Comparison of ENCODE assay signal across 1 cellular context in the genomic region with DNA sequence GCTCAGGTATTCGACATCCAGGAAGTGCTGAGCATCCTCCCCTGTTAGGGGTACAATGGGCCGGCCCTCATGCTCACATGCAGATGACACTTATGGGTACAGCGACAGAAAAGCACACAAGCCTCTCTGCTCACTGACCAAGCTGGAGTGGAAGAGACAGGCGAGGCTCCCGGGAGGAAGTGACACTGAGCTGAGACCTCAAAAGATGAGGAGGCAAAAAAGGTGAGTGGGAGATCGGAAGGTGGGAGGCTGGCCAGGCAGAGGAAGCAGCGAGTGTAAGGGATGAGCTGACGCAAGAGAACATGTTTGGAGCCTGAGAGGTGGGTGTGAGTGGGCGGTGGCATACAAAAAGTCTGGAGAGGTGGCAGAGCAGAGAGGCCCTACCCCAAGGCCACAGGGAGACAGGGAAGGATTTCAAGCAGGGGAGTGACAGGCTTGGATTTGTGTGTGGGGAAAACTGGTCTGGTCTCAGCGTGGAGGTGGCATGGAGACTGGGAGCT.
TF ChIP-seq lines count a peak whose summit lies in the region.

No MANE protein-coding gene starts in this region.

TF ChIP-seq in HEK293, 187 proteins besides CTCF, POLR2A, EP300 and RAD21 (continued from another document):
- no peak for TF ChIP-seq ZNF10 (tag by site-specific recombination; IDR thresholded peaks at IDR 0.05)
- no peak for TF ChIP-seq SALL2 (tag by site-specific recombination; IDR thresholded peaks at IDR 0.05; ENCODE audit: borderline replicate concordance)
- TF ChIP-seq ZNF768 (tag by site-specific recombination; IDR thresholded peaks at IDR 0.05): no peak
- peak; percentile 100 for TF ChIP-seq EGR2 (tag by site-specific recombination; IDR thresholded peaks at IDR 0.05; ENCODE audit: low read depth)
- TF ChIP-seq, protein P1, sequence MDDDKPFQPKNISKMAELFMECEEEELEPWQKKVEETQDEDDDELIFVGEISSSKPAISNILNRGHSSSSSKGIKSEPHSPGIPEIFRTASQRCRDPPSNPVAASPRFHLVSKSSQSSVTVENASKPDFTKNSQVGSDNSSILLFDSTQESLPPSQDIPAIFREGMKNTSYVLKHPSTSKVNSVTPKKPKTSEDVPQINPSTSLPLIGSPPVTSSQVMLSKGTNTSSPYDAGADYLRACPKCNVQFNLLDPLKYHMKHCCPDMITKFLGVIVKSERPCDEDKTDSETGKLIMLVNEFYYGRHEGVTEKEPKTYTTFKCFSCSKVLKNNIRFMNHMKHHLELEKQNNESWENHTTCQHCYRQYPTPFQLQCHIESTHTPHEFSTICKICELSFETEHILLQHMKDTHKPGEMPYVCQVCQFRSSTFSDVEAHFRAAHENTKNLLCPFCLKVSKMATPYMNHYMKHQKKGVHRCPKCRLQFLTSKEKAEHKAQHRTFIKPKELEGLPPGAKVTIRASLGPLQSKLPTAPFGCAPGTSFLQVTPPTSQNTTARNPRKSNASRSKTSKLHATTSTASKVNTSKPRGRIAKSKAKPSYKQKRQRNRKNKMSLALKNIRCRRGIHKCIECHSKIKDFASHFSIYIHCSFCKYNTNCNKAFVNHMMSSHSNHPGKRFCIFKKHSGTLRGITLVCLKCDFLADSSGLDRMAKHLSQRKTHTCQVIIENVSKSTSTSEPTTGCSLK (tag by site-specific recombination; IDR thresholded peaks at IDR 0.05): no peak
